In the genomic region with DNA sequence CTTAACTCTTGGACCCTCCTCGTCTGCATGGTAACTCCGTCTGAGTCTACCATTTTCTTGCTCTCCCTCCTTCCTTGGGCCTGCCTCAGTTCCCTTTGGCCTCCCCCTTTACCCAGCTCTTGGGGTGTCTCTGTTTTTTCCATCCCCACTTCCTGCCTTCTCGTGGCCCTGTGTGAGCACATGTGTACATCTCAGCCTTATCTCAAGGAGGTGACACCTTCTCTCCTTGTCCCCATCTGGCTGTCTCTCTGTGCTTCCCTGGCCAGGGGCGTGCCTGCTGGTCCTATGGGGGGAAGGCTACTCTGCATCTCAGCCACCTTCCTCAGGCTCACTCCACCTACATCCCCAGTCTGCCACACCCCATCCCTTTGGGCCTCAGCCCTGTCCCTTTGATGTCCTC, we compare ENCODE assay signal across 8 cellular contexts. TPM values are rescaled to one million over a fixed set of nuclear protein-coding genes. Genes with fewer than 3 reads are reported as not detected.
DNase-seq lines count a peak whose midpoint lies in the region; ATAC-seq, FAIRE-seq and TF ChIP-seq lines count a peak whose summit lies in the region.

No MANE protein-coding gene starts in this region.

- H4K20me1 ChIP-seq in HCT116 (ENCODE audit: insufficient read depth), result no peaks in the 10 kb centered on the region

- no peaks in the 10 kb centered on the region for H3K36me3 Mint-ChIP-seq in T-helper 17 cell (ENCODE audit: low read depth)

- H3K27ac Mint-ChIP-seq in T-helper 17 cell, result peak overlapping the region; percentile 96

- intact Hi-C loops in HCT116 (cut with micrococcal nuclease), result loop anchor here (5.0 kb wide), 1 partner anchor 61 kb away; no protein-coding TSS in a partner anchor

- no peaks in the 10 kb centered on the region for H3K36me3 ChIP-seq in HCT116 (ENCODE audit: control insufficient read depth in 1 of 2, insufficient read depth in 2 of 2, low read length in 2 of 2)
- no peaks in the 10 kb centered on the region for H3K36me3 ChIP-seq in small intestine (ENCODE audit: control insufficient read depth in 2 of 2, insufficient read depth in 2 of 2, low read length in 2 of 2)

- WGBS in small intestine, 3 donors, result 62 to 73% (median 69%) methylated on average over 4 of the region's 4 CpGs

- peak overlapping the region; percentile 93 for H3K4me2 ChIP-seq in HCT116 (ENCODE audit: low read length)

- TF ChIP-seq POLR2A in HCT116 (IDR thresholded peaks at IDR 0.05; ENCODE audit: borderline replicate concordance, extremely low read depth, insufficient read depth, insufficient read length), result no peak

- RAD21 ChIA-PET in HCT116 (lab: Charles Lee; ENCODE audit: low non-redundant PET in 1 of 2, low total read pairs in 2 of 2, uncharacterized antibody in 2 of 2, unreplicated experiment in 2 of 2), result no interaction called here

- peak overlapping the region; percentile 97 for H3K4me3 Mint-ChIP-seq in T-helper 17 cell

- H3K27me3 ChIP-seq in HCT116 (ENCODE audit: insufficient read depth, low read length) (no peaks in the 10 kb centered on the region), small intestine (ENCODE audit: control insufficient read depth in 2 of 2, insufficient read depth in 2 of 2, low read length in 2 of 2) (no peaks in the 10 kb centered on the region)

- H3K9me3 ChIP-seq in HCT116 (ENCODE audit: control insufficient read depth in 1 of 2, insufficient read depth in 1 of 2, low read depth in 1 of 2, low read length in 2 of 2) (no peaks in the 10 kb centered on the region), T-helper 17 cell (ENCODE audit: control insufficient read depth, low read length, poor library complexity, severe bottlenecking) (no peaks in the 10 kb centered on the region), small intestine (ENCODE audit: control insufficient read depth, low read depth) (no peaks in the 10 kb centered on the region)

- DNase-seq in HCT116 (ENCODE audit: low read depth, low spot score) (no peak), T-helper 17 cell (no peak), small intestine (peak; percentile 21), NCI-H526 (lab: John Stamatoyannopoulos, UW) (no peak)

- H3K4me3 ChIP-seq in HCT116 (replicated peaks in 1 of 2; ENCODE audit: low read depth in 1 of 2, low read length in 2 of 2) (peak overlapping the region in 1 of 2 experiments; percentile 60; a peak in 2 of 4 replicates), small intestine (ENCODE audit: low read depth in 1 of 2, low read length in 2 of 2) (peak overlapping the region in 1 of 2 donors; percentile 73)

- no peaks in the 10 kb centered on the region for H3K27me3 Mint-ChIP-seq in T-helper 17 cell

- ATAC-seq in HCT116 (0 out of 2 replicates have a peak, but pooled peaks have one; percentile 16), T-helper 17 cell (no peak), esophagus mucosa (peak; percentile 17), HG03108 (IDR thresholded peaks at IDR 0.05; ENCODE audit: unreplicated experiment) (no peak), HG03025 (IDR thresholded peaks at IDR 0.05; ENCODE audit: low FRiP score, unreplicated experiment) (no peak), HG03442 (IDR thresholded peaks at IDR 0.05; ENCODE audit: unreplicated experiment) (no peak)

- POLR2A ChIA-PET in HCT116 (lab: Charles Lee), result no interaction called here

- no peak overlapping the region for H3K9ac ChIP-seq in HCT116 (ENCODE audit: low read length)

- no peak for FAIRE-seq in small intestine (lab: Jason Lieb, UNC)

- CTCF ChIA-PET in HCT116 (lab: Charles Lee), result interaction anchor here (1.3 to 2.5 kb wide), 4 partner anchors 19 to 155 kb away, joined by 3 to 13 read pairs (median 4); partner anchors contain the start of gene PHKG2

- H2AFZ ChIP-seq in HCT116 (ENCODE audit: low read depth, low read length, poor library complexity, severe bottlenecking), result no peak overlapping the region

- H3K9me2 ChIP-seq in HCT116 (ENCODE audit: insufficient read depth), result no peaks in the 10 kb centered on the region

- no TSS peak for BruUV-seq in HCT116 (replicated peaks; lab: Mats Ljungman, UMichigan)

- peaks cover 25% of the 10 kb centered on the region for H3K4me1 Mint-ChIP-seq in T-helper 17 cell

- H3K79me2 ChIP-seq in HCT116 (ENCODE audit: insufficient read depth, low read length), result no peaks in the 10 kb centered on the region

- no peak for TF ChIP-seq CTCF in HCT116 (IDR thresholded peaks at IDR 0.05 in 2 of 3, conservative IDR thresholded peaks at IDR 0.05 in 1 of 3; ENCODE audit: borderline replicate concordance in 1 of 3, insufficient read depth in 1 of 3, low read depth in 2 of 3, low read length in 2 of 3)

- H3K4me1 ChIP-seq in HCT116 (ENCODE audit: control insufficient read depth in 1 of 2, insufficient read depth in 2 of 2, low read length in 2 of 2) (peaks cover 16 to 33% of the 10 kb centered on the region in 2 experiments; a peak in 3 of 4 replicates), small intestine (ENCODE audit: control insufficient read depth in 2 of 2, insufficient read depth in 1 of 2, low read depth in 1 of 2, low read length in 1 of 2) (peaks cover 2 to 9% of the 10 kb centered on the region in 2 donors)

- H3K27ac ChIP-seq in HCT116 (ENCODE audit: low read depth, low read length) (peak overlapping the region; percentile 89), small intestine (ENCODE audit: low read depth in 1 of 2, low read length in 1 of 2) (peak overlapping the region; percentile 84 to 87)

- no peak for TF ChIP-seq RAD21 in HCT116 (IDR thresholded peaks at IDR 0.05; ENCODE audit: low read depth)

TF ChIP-seq in HCT116, 20 proteins besides CTCF, POLR2A, EP300 and RAD21:
- TF ChIP-seq MAX (IDR thresholded peaks at IDR 0.05) (no peak), EGR1 (IDR thresholded peaks at IDR 0.05; ENCODE audit: low read depth) (no peak), CEBPB (IDR thresholded peaks at IDR 0.05; ENCODE audit: low read depth) (no peak), SRF (IDR thresholded peaks at IDR 0.05; ENCODE audit: low read depth) (no peak), ZFX (IDR thresholded peaks at IDR 0.05) (no peak)

RNA-seq across cellular contexts. Expression of gene CTF1, which starts 6.6 kb away (rescaled TPM):
- total RNA-seq in HCT116 (2021; ENCODE audit: unreplicated experiment) (1.4 TPM), T-helper 17 cell (under 1 TPM in 1 of 2 donors, not detected in 1; 0.26 TPM), esophagus mucosa (2.3 TPM)
- 2.2 and 3.3 TPM in 2 replicates for polyA plus RNA-seq in HCT116 (2012)
- polyA plus RNA-seq in small intestine, result 1 to 10 TPM in 1 of 3 donors, not detected in 2; 1.1 TPM

RNA-seq across cellular contexts. Expression of gene BCL7C, which starts 9.1 kb away (rescaled TPM):
- total RNA-seq in HCT116 (2021; ENCODE audit: unreplicated experiment) (44.9 TPM), T-helper 17 cell (10 to 100 TPM; 22.5 to 22.8 TPM), esophagus mucosa (30.5 TPM)
- 24.2 and 30.9 TPM in 2 replicates for polyA plus RNA-seq in HCT116 (2012)
- polyA plus RNA-seq in small intestine, result 10 to 100 TPM; 27.7 to 33.2 (median 33.2) TPM

RNA-seq across cellular contexts. Expression of gene FBXL19, which starts 20.4 kb away (rescaled TPM):
- total RNA-seq in HCT116 (2021; ENCODE audit: unreplicated experiment) (45.2 TPM), T-helper 17 cell (10 to 100 TPM; 12.6 to 13.2 TPM), esophagus mucosa (19.2 TPM)
- 25.3 and 26.6 TPM in 2 replicates for polyA plus RNA-seq in HCT116 (2012)
- polyA plus RNA-seq in small intestine, result 10 to 100 TPM in 1 of 3 donors, 1 to 10 TPM in 2; 8.7 to 26.3 (median 9.7) TPM

RNA-seq across cellular contexts. Expression of gene ORAI3, which starts 45.9 kb away (rescaled TPM):
- total RNA-seq in HCT116 (2021; ENCODE audit: unreplicated experiment) (9.0 TPM), T-helper 17 cell (1 to 10 TPM; 6.4 to 7.5 TPM), esophagus mucosa (9.8 TPM)
- 8.1 and 8.7 TPM in 2 replicates for polyA plus RNA-seq in HCT116 (2012)
- 10 to 100 TPM in 1 of 3 donors, 1 to 10 TPM in 2; 6.2 to 10.5 (median 6.7) TPM for polyA plus RNA-seq in small intestine

RNA-seq across cellular contexts. Expression of gene SETD1A, which starts 54.6 kb away (rescaled TPM):
- total RNA-seq in HCT116 (2021; ENCODE audit: unreplicated experiment), result 26.9 TPM
- 16.1 and 18.5 TPM in 2 replicates for polyA plus RNA-seq in HCT116 (2012)
- 10 to 100 TPM; 31.3 to 45.5 TPM for total RNA-seq in T-helper 17 cell
- total RNA-seq in esophagus mucosa, result 8.2 TPM
- 10 to 100 TPM in 1 of 3 donors, 1 to 10 TPM in 2; 6.9 to 10.3 (median 7.8) TPM for polyA plus RNA-seq in small intestine

Comparison
In these comparisons a context has a peak if more than half of its experiments do, and no peak if none do; other contexts are left out.
1. ATAC-seq: peak in HCT116 (single experiment) and esophagus mucosa (single experiment); none in T-helper 17 cell (single experiment), HG03108 (single experiment), HG03025 (single experiment) and HG03442 (single experiment).